1 cellular context compared by ENCODE assay signal in genomic region chr19:47483800-47484690, GRCh38.
TF ChIP-seq lines count a peak whose summit lies in the region.

KPTN (minus strand) TSS chr19:47484219; CDS start chr19:47484160, 59 bp downstream.

TF ChIP-seq in HepG2, 621 proteins besides CTCF, POLR2A, EP300 and RAD21 (continued from another document and continues in another):
- TF ChIP-seq MLX (CRISPR knock-in tag; IDR thresholded peaks at IDR 0.05) (no peak), DDIT3 (CRISPR knock-in tag; IDR thresholded peaks at IDR 0.05) (no peak), TERF1 (CRISPR knock-in tag; IDR thresholded peaks at IDR 0.05) (no peak), ZFY (CRISPR knock-in tag; IDR thresholded peaks at IDR 0.05) (peak; percentile 81), HBP1 (CRISPR knock-in tag; IDR thresholded peaks at IDR 0.05; ENCODE audit: low read depth) (no peak), ZNF280B (CRISPR knock-in tag; IDR thresholded peaks at IDR 0.05; ENCODE audit: borderline replicate concordance) (no peak; the same call in none of the 2 replicates), SALL2 (CRISPR knock-in tag; IDR thresholded peaks at IDR 0.05) (peak; percentile 86), ZBTB14 (CRISPR knock-in tag; IDR thresholded peaks at IDR 0.05) (no peak), NR3C1 (CRISPR knock-in tag; IDR thresholded peaks at IDR 0.05) (no peak), ZNF530 (CRISPR knock-in tag; IDR thresholded peaks at IDR 0.05; ENCODE audit: low read depth) (no peak), NRL (CRISPR knock-in tag; IDR thresholded peaks at IDR 0.05; ENCODE audit: borderline replicate concordance) (peak; percentile 85), SIX4 (CRISPR knock-in tag; IDR thresholded peaks at IDR 0.05) (no peak), SATB2 (CRISPR knock-in tag; IDR thresholded peaks at IDR 0.05) (no peak), RNF2 (conservative IDR thresholded peaks at IDR 0.05; ENCODE audit: low read depth) (no peak), NBN (conservative IDR thresholded peaks at IDR 0.05) (no peak), ZFP90 (CRISPR knock-in tag; IDR thresholded peaks at IDR 0.05; ENCODE audit: borderline replicate concordance) (peak; percentile 91), ESRRA (CRISPR knock-in tag; IDR thresholded peaks at IDR 0.05; ENCODE audit: low read depth) (peak; percentile 24; the same call in 1 of the 2 replicates), SKIL (CRISPR knock-in tag; IDR thresholded peaks at IDR 0.05; ENCODE audit: borderline replicate concordance) (no peak), ZFP37 (CRISPR knock-in tag; IDR thresholded peaks at IDR 0.05; ENCODE audit: borderline replicate concordance) (no peak), KLF15 (CRISPR knock-in tag; IDR thresholded peaks at IDR 0.05; ENCODE audit: borderline replicate concordance) (0 out of 2 replicates have a peak, but pooled peaks have one; percentile 40), IKZF4 (CRISPR knock-in tag; IDR thresholded peaks at IDR 0.05; ENCODE audit: borderline replicate concordance, low read depth, not compliant biosample characterization) (peak; percentile 64), ZNF816 (CRISPR knock-in tag; IDR thresholded peaks at IDR 0.05; ENCODE audit: borderline replicate concordance) (peak; percentile 24; the same call in 1 of the 2 replicates), ZNF749 (CRISPR knock-in tag; IDR thresholded peaks at IDR 0.05; ENCODE audit: borderline replicate concordance) (peak; percentile 28; the same call in 1 of the 2 replicates), ZNF441 (CRISPR knock-in tag; IDR thresholded peaks at IDR 0.05; ENCODE audit: borderline replicate concordance) (no peak; the same call in 1 of the 2 replicates), TFE3 (CRISPR knock-in tag; IDR thresholded peaks at IDR 0.05) (peak; percentile 49; the same call in 1 of the 2 replicates), ZNF501 (CRISPR knock-in tag; IDR thresholded peaks at IDR 0.05) (peak; percentile 93), SNAPC4 (CRISPR knock-in tag; IDR thresholded peaks at IDR 0.05) (peak; percentile 71; the same call in 1 of the 2 replicates), ETV5 (CRISPR knock-in tag; IDR thresholded peaks at IDR 0.05; ENCODE audit: borderline replicate concordance) (peak; percentile 46; the same call in 1 of the 2 replicates), FOXC1 (CRISPR knock-in tag; IDR thresholded peaks at IDR 0.05; ENCODE audit: borderline replicate concordance) (peak; percentile 76; the same call in 1 of the 2 replicates), FOXA1 (IDR thresholded peaks at IDR 0.05) (no peak), FOXA1 (CRISPR knock-in tag; IDR thresholded peaks at IDR 0.05) (no peak), ZNF251 (CRISPR knock-in tag; IDR thresholded peaks at IDR 0.05) (no peak), SUZ12 (IDR thresholded peaks at IDR 0.05; ENCODE audit: low read depth, low read length) (no peak), GTF2F1 (IDR thresholded peaks at IDR 0.05; ENCODE audit: low read length) (no peak), KMT2B (CRISPR knock-in tag; IDR thresholded peaks at IDR 0.05) (no peak), SP1 (IDR thresholded peaks at IDR 0.05) (no peak), SP1 (CRISPR knock-in tag; IDR thresholded peaks at IDR 0.05) (peak; percentile 59; the same call in 1 of the 2 replicates), NPAS2 (CRISPR knock-in tag; IDR thresholded peaks at IDR 0.05; ENCODE audit: borderline replicate concordance) (no peak), BRCA1 (CRISPR knock-in tag; IDR thresholded peaks at IDR 0.05) (peak; percentile 53; the same call in 1 of the 2 replicates), ZNF891 (CRISPR knock-in tag; IDR thresholded peaks at IDR 0.05) (peak; percentile 75; the same call in 1 of the 2 replicates), CBX1 (IDR thresholded peaks at IDR 0.05; ENCODE audit: low read depth) (no peak), GABPB1 (CRISPR knock-in tag; IDR thresholded peaks at IDR 0.05) (peak; percentile 90), POGK (CRISPR knock-in tag; conservative IDR thresholded peaks at IDR 0.05) (peak; percentile 57; the same call in 1 of the 2 replicates), SNRNP70 (IDR thresholded peaks at IDR 0.05; ENCODE audit: low read depth, low read length) (no peak), MNT (IDR thresholded peaks at IDR 0.05) (0 out of 2 replicates have a peak, but pooled peaks have one; percentile 4), ZNF484 (CRISPR knock-in tag; IDR thresholded peaks at IDR 0.05; ENCODE audit: borderline replicate concordance, low read depth) (no peak)
